ENCODE assay signal across 22 cellular contexts in the genomic region with DNA sequence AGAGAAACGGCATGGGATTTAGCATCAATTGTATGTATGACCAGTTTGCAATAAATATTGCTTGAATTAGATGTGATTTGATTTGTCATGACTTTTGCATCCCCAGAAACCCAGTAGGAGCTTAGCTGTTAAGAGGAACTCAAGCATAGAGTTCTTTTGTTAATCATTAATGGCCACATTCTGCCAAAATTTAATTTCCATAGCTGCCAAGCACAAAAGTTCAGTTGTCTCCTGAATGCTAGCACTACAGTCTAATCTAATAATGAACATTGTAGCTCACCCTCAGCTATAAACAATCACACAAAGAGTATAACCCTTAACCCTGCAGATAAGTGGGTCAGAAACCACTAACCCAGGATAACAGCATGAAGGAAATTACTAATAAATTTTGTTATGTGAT.
"Had no signal": no experiment of that assay in that cellular context is flagged by ENCODE, and none has a peak within 500 bp of the region (broad histone marks: within the 10 kb centered on the region; RNA-seq: fewer than 3 reads in every experiment).

No MANE protein-coding gene starts in this region.

- H3K27me3 Mint-ChIP-seq: activated CD4-positive, alpha-beta T cell treated with anti-CD3 and anti-CD28 coated beads, Interleukin-2, amount 10 ng/mL, durations not matched to agents 7 days and 5 days; naive B cell had no signal

- DNase-seq: activated CD4-positive, alpha-beta T cell treated with anti-CD3 and anti-CD28 coated beads, Interleukin-2, amount 10 ng/mL, durations not matched to agents 7 days and 5 days; activated CD8-positive, alpha-beta memory T cell treated with anti-CD3 and anti-CD28 coated beads for 24 hours; activated CD8-positive, alpha-beta memory T cell treated with anti-CD3 and anti-CD28 coated beads, Interleukin-2, amount 50 U/mL, for 48 hours; activated effector memory CD4-positive, alpha-beta T cell treated with anti-CD3 and anti-CD28 coated beads, Interleukin-2, amount 50 U/mL, for 16 hours; activated naive CD4-positive, alpha-beta T cell treated with anti-CD3 and anti-CD28 coated beads, Interleukin-2, amount 50 U/mL, for 16 hours; activated T-cell treated with anti-CD3 and anti-CD28 coated beads, Interleukin-2, amount 50 U/mL, for 48 hours; colonic mucosa; left ventricle myocardium inferior; mucosa of descending colon; naive B cell; stimulated activated CD4-positive, alpha-beta T cell treated with anti-CD3 and anti-CD28 coated beads, Interleukin-12 subunit alpha, Interleukin-12 subunit beta, amount 100 ng/mL, for 4 hours; stimulated activated CD4-positive, alpha-beta T cell treated with anti-CD3 and anti-CD28 coated beads, Interleukin-1b, Interleukin-23, amount 100 ng/mL, for 48 hours; stimulated activated CD8-positive, alpha-beta memory T cell treated with anti-CD3 and anti-CD28 coated beads, Interleukin-4, amount 100 ng/mL, for 48 hours; stimulated activated naive CD4-positive, alpha-beta T cell; thyroid gland had no signal

- ATAC-seq: activated CD4-positive, CD25-positive, alpha-beta regulatory T cell treated with anti-CD3 and anti-CD28 coated beads, Interleukin-2, amount 50 U/mL, for 24 hours; esophagus mucosa; mucosa of descending colon had no signal

- H3K36me3 Mint-ChIP-seq: memory B cell had no signal

- H3K4me3 Mint-ChIP-seq: activated CD4-positive, alpha-beta T cell treated with anti-CD3 and anti-CD28 coated beads, Interleukin-2, amount 10 ng/mL, durations not matched to agents 7 days and 5 days; central memory CD8-positive, alpha-beta T cell; memory B cell; naive B cell had no signal

- H3K9me3 ChIP-seq: colonic mucosa, mucosa of descending colon, neutrophil, thyroid gland had no signal

- H3K4me1 Mint-ChIP-seq: activated CD4-positive, alpha-beta T cell treated with anti-CD3 and anti-CD28 coated beads, Interleukin-2, amount 10 ng/mL, durations not matched to agents 7 days and 5 days; central memory CD8-positive, alpha-beta T cell; memory B cell; naive B cell had no signal

- H3K27me3 ChIP-seq: ascending aorta, colonic mucosa, neutrophil, thyroid gland had no signal

- H3K36me3 ChIP-seq: ascending aorta, colonic mucosa, left ventricle myocardium inferior, neutrophil, thyroid gland had no signal

- H3K4me1 ChIP-seq: ascending aorta, colonic mucosa, left ventricle myocardium inferior, parathyroid adenoma, thyroid gland had no signal

- H3K9ac ChIP-seq: parathyroid adenoma had no signal

- H3K4me3 ChIP-seq: ascending aorta, colonic mucosa, left ventricle myocardium inferior, mucosa of descending colon, thyroid gland had no signal

- H3K27ac Mint-ChIP-seq: activated CD4-positive, alpha-beta T cell treated with anti-CD3 and anti-CD28 coated beads, Interleukin-2, amount 10 ng/mL, durations not matched to agents 7 days and 5 days; memory B cell; naive B cell had no signal
